ENCODE assay signal across 8 cellular contexts in genomic region chr1:156106624-156107488, GRCh38. TPM values are rescaled to one million over a fixed set of nuclear protein-coding genes. Genes with fewer than 3 reads are reported as not detected.
DNase-seq lines count a peak whose midpoint lies in the region; FAIRE-seq and TF ChIP-seq lines count a peak whose summit lies in the region.

No MANE protein-coding gene starts in this region.

- H3K4me3 Mint-ChIP-seq in nephron, result peak overlapping the region; percentile 73 to 76 (median 75)

- H4K20me1 ChIP-seq in endothelial cell of umbilical vein (replicated peaks; ENCODE audit: control insufficient read depth, extremely low read depth, insufficient read depth, low read length), result no peaks in the 10 kb centered on the region

- peak overlapping the region; percentile 95 to 96 (median 96) for H3K27ac Mint-ChIP-seq in nephron

- H3K4me1 Mint-ChIP-seq in nephron, result peaks cover 82% of the 10 kb centered on the region

- peaks cover 7% of the 10 kb centered on the region for H3K36me3 Mint-ChIP-seq in nephron (ENCODE audit: low read depth)

- H3K79me2 ChIP-seq in endothelial cell of umbilical vein (ENCODE audit: control insufficient read depth, insufficient read depth, low read length), result no peaks in the 10 kb centered on the region

- no peak for FAIRE-seq in endothelial cell of umbilical vein (lab: Jason Lieb, UNC)

- dilution Hi-C loops in endothelial cell of umbilical vein (cut with MboI; ENCODE audit: extremely low pct_ligation_motif_present, low sequenced_read_pairs), result no loop called here

- H3K36me3 ChIP-seq in SJCRH30 (no peaks in the 10 kb centered on the region), endothelial cell of umbilical vein (ENCODE audit: control insufficient read depth in 2 of 2, extremely low read depth in 1 of 2, insufficient read depth in 2 of 2, low read length in 2 of 2) (no peaks in the 10 kb centered on the region)

- DNase-seq in NCI-H2171 treated with DMSO at 0.1 percent for 48 hours (lab: John Stamatoyannopoulos, UW) (peak; percentile 63), NCI-H2171 (lab: John Stamatoyannopoulos, UW) (no peak), SJCRH30 (no peak), endothelial cell of umbilical vein (ENCODE audit: low read depth, low spot score) (no peak), lower leg skin (ENCODE audit: low spot score in 2 of 2) (no peak), NCI-H446 (lab: John Stamatoyannopoulos, UW) (no peak), NOMO-1 treated with dmso at 0.1 percent for 144 hours (lab: John Stamatoyannopoulos, UW; ENCODE audit: unreplicated experiment) (no peak)

- TF ChIP-seq POLR2A in endothelial cell of umbilical vein (IDR thresholded peaks at IDR 0.05; ENCODE audit: low read depth, low read length) (no peak), lower leg skin (IDR thresholded peaks at IDR 0.05) (no peak)

- intact Hi-C loops in endothelial cell of umbilical vein (cut with micrococcal nuclease) (loop anchor here (1.0 kb wide), 3 partner anchors 7 to 19 kb away; partner anchors contain the start of gene LMNA), lower leg skin (cut with DNase I; ENCODE audit: low total_unique reads) (no loop called here)

- no peak overlapping the region for H3K4me2 ChIP-seq in endothelial cell of umbilical vein (ENCODE audit: insufficient read depth, low read length)

- H3K4me3 ChIP-seq in SJCRH30, result peak overlapping the region; percentile 28; the same call in 1 of the 2 replicates
- no peak overlapping the region for H3K4me3 ChIP-seq in endothelial cell of umbilical vein (replicated peaks in 1 of 3; ENCODE audit: insufficient read depth in 1 of 3, low read depth in 1 of 3, low read length in 3 of 3)
- H3K4me3 ChIP-seq in lower leg skin (ENCODE audit: low read depth, poor library complexity, severe bottlenecking), result no peak overlapping the region

- H3K27me3 Mint-ChIP-seq in nephron (ENCODE audit: low read depth), result no peaks in the 10 kb centered on the region

- no peak for TF ChIP-seq CTCF in endothelial cell of umbilical vein (IDR thresholded peaks at IDR 0.05; ENCODE audit: extremely low read depth in 1 of 2, insufficient read depth in 1 of 2, low read depth in 1 of 2, low read length in 2 of 2)
- no peak for TF ChIP-seq CTCF in nephron (IDR thresholded peaks at IDR 0.05; ENCODE audit: unreplicated experiment in 3 of 3)
- TF ChIP-seq CTCF in lower leg skin (IDR thresholded peaks at IDR 0.05), result no peak

- WGBS in lower leg skin, 2 donors, result 33 to 37% methylated on average over 10 to 14 of the region's 14 CpGs

- POLR2A ChIA-PET in endothelial cell of umbilical vein (lab: Charles Lee), result interaction anchor here (0.7 to 1.6 kb wide), 3 partner anchors 9 to 22 kb away, joined by 3 to 7 read pairs (median 5); partner anchors contain the start of gene LMNA

- BruUV-seq in endothelial cell of umbilical vein (replicated peaks; lab: Mats Ljungman, UMichigan), result no TSS peak

- no peaks in the 10 kb centered on the region for H3K27me3 ChIP-seq in SJCRH30
- no peaks in the 10 kb centered on the region for H3K27me3 ChIP-seq in endothelial cell of umbilical vein (ENCODE audit: control insufficient read depth in 2 of 2, insufficient read depth in 2 of 2, low read length in 2 of 2)

- H3K9me3 ChIP-seq in SJCRH30 (replicated peaks), result no peaks in the 10 kb centered on the region
- H3K9me3 ChIP-seq in endothelial cell of umbilical vein (replicated peaks; ENCODE audit: control insufficient read depth, insufficient read depth, low read length), result no peaks in the 10 kb centered on the region

- H3K4me1 ChIP-seq in SJCRH30 (peaks cover 34% of the 10 kb centered on the region), endothelial cell of umbilical vein (ENCODE audit: control insufficient read depth, extremely low read depth, insufficient read depth, low read length) (peaks cover 42% of the 10 kb centered on the region)

- peak overlapping the region; percentile 24 for H2AFZ ChIP-seq in endothelial cell of umbilical vein (ENCODE audit: low read depth, low read length)

- CTCF ChIA-PET in endothelial cell of umbilical vein (lab: Charles Lee), result interaction anchor here (0.6 to 2.2 kb wide), 8 partner anchors 10 to 145 kb away, joined by 3 to 8 read pairs (median 4); no protein-coding TSS in a partner anchor

- no peaks in the 10 kb centered on the region for H3K9me3 Mint-ChIP-seq in nephron

- H3K27ac ChIP-seq in SJCRH30, result no peak overlapping the region
- H3K27ac ChIP-seq in endothelial cell of umbilical vein (ENCODE audit: insufficient read depth, low read depth, low read length), result peak overlapping the region; percentile 77

- H3K9ac ChIP-seq in endothelial cell of umbilical vein (replicated peaks; ENCODE audit: extremely low read depth, insufficient read depth, low read length), result peak overlapping the region; percentile 61

- no peaks in the 10 kb centered on the region for H3K9me1 ChIP-seq in endothelial cell of umbilical vein (replicated peaks; ENCODE audit: control insufficient read depth, extremely low read depth, insufficient read depth, low read length)

TF ChIP-seq in endothelial cell of umbilical vein, 7 proteins besides CTCF, POLR2A, EP300 and RAD21:
- TF ChIP-seq MAX (IDR thresholded peaks at IDR 0.05; ENCODE audit: insufficient read depth, insufficient read length), result no peak
- no peak for TF ChIP-seq JUN (IDR thresholded peaks at IDR 0.05; ENCODE audit: borderline replicate concordance, insufficient read depth, insufficient read length, low read depth)
TF ChIP-seq in endothelial cell of umbilical vein: peak in this region for 0.

RNA-seq across cellular contexts. Expression of gene LMNA, which starts 7.7 kb away (rescaled TPM):
- total RNA-seq in SJCRH30 (2014; rRNA removed; shearing (Covaris generic)), result 113 and 114 TPM in 2 replicates
- 715 and 742 TPM in 2 replicates for total RNA-seq in endothelial cell of umbilical vein
- 371 and 461 TPM in 2 replicates for polyA plus RNA-seq in endothelial cell of umbilical vein
- 321 and 340 TPM in 2 replicates for polyA plus RNA-seq in endothelial cell of umbilical vein (2011; cell fraction: cytosol; rRNA removed)
- 623 and 650 TPM in 2 replicates for polyA plus RNA-seq in endothelial cell of umbilical vein (2011; cell fraction: nucleus; rRNA removed)
- polyA plus RNA-seq in endothelial cell of umbilical vein (2012), result 280 and 286 TPM in 2 replicates
- polyA minus RNA-seq in endothelial cell of umbilical vein, result 205 and 294 TPM in 2 replicates
- polyA minus RNA-seq in endothelial cell of umbilical vein (2011; cell fraction: cytosol; rRNA and poly(A)+ RNA removed), result 389 TPM
- 132 and 240 TPM in 2 replicates for polyA minus RNA-seq in endothelial cell of umbilical vein (2011; cell fraction: nucleus; rRNA and poly(A)+ RNA removed)
- 100 to 1,000 TPM; 530 to 611 (median 555) TPM for total RNA-seq in lower leg skin

RNA-seq across cellular contexts. Expression of gene MEX3A, which starts 24.6 kb away (rescaled TPM):
- total RNA-seq in SJCRH30 (2014; rRNA removed; shearing (Covaris generic)), result 21.8 and 22.3 TPM in 2 replicates
- total RNA-seq in endothelial cell of umbilical vein, result 23.6 and 26.6 TPM in 2 replicates
- 20.2 and 22.0 TPM in 2 replicates for polyA plus RNA-seq in endothelial cell of umbilical vein
- polyA plus RNA-seq in endothelial cell of umbilical vein (2011; cell fraction: cytosol; rRNA removed), result 14.0 and 16.6 TPM in 2 replicates
- 17.9 and 22.9 TPM in 2 replicates for polyA plus RNA-seq in endothelial cell of umbilical vein (2011; cell fraction: nucleus; rRNA removed)
- 14.7 and 16.6 TPM in 2 replicates for polyA plus RNA-seq in endothelial cell of umbilical vein (2012)
- 26.8 and 30.9 TPM in 2 replicates for polyA minus RNA-seq in endothelial cell of umbilical vein
- 3.7 TPM for polyA minus RNA-seq in endothelial cell of umbilical vein (2011; cell fraction: cytosol; rRNA and poly(A)+ RNA removed)
- polyA minus RNA-seq in endothelial cell of umbilical vein (2011; cell fraction: nucleus; rRNA and poly(A)+ RNA removed), result 10.9 and 12.6 TPM in 2 replicates
- 1 to 10 TPM in 1 of 4 donors, under 1 TPM in 3; 0.21 to 1.1 (median 0.67) TPM for total RNA-seq in lower leg skin

RNA-seq across cellular contexts. Expression of gene RAB25, which starts 45.9 kb away (rescaled TPM):
- total RNA-seq in SJCRH30 (2014; rRNA removed; shearing (Covaris generic)), result not detected in 2 replicates
- total RNA-seq in endothelial cell of umbilical vein (not detected in 2 replicates), lower leg skin (100 to 1,000 TPM; 211 to 281 (median 251) TPM)
- polyA plus RNA-seq in endothelial cell of umbilical vein, result not detected in 2 replicates
- polyA plus RNA-seq in endothelial cell of umbilical vein (2011; cell fraction: cytosol; rRNA removed), result not detected in 2 replicates
- polyA plus RNA-seq in endothelial cell of umbilical vein (2011; cell fraction: nucleus; rRNA removed), result not detected in 2 replicates
- not detected in 2 replicates for polyA plus RNA-seq in endothelial cell of umbilical vein (2012)
- polyA minus RNA-seq in endothelial cell of umbilical vein, result 0.53 TPM in 1 of 2 replicates, not detected in the other
- not detected for polyA minus RNA-seq in endothelial cell of umbilical vein (2011; cell fraction: cytosol; rRNA and poly(A)+ RNA removed)
- polyA minus RNA-seq in endothelial cell of umbilical vein (2011; cell fraction: nucleus; rRNA and poly(A)+ RNA removed), result not detected in 2 replicates

RNA-seq across cellular contexts. Expression of gene SEMA4A, which starts 46.5 kb away (rescaled TPM):
- 1.2 and 2.1 TPM in 2 replicates for total RNA-seq in SJCRH30 (2014; rRNA removed; shearing (Covaris generic))
- 1.5 and 1.6 TPM in 2 replicates for total RNA-seq in endothelial cell of umbilical vein
- polyA plus RNA-seq in endothelial cell of umbilical vein, result 0.97 and 1.5 TPM in 2 replicates
- polyA plus RNA-seq in endothelial cell of umbilical vein (2011; cell fraction: cytosol; rRNA removed), result 0.43 and 0.76 TPM in 2 replicates
- polyA plus RNA-seq in endothelial cell of umbilical vein (2011; cell fraction: nucleus; rRNA removed), result 6.6 and 7.8 TPM in 2 replicates
- polyA plus RNA-seq in endothelial cell of umbilical vein (2012), result 0.68 and 1.1 TPM in 2 replicates
- 1.1 TPM in 2 replicates for polyA minus RNA-seq in endothelial cell of umbilical vein
- 6.5 TPM for polyA minus RNA-seq in endothelial cell of umbilical vein (2011; cell fraction: cytosol; rRNA and poly(A)+ RNA removed)
- 1.3 and 1.7 TPM in 2 replicates for polyA minus RNA-seq in endothelial cell of umbilical vein (2011; cell fraction: nucleus; rRNA and poly(A)+ RNA removed)
- total RNA-seq in lower leg skin, result 10 to 100 TPM; 30.5 to 45.4 (median 41.4) TPM

RNA-seq across cellular contexts. Expression of gene LAMTOR2, which starts 52.3 kb away (rescaled TPM):
- 24.8 and 33.3 TPM in 2 replicates for total RNA-seq in SJCRH30 (2014; rRNA removed; shearing (Covaris generic))
- total RNA-seq in endothelial cell of umbilical vein (77.7 and 80.3 TPM in 2 replicates), lower leg skin (10 to 100 TPM; 41.8 to 64.5 (median 47.4) TPM)
- polyA plus RNA-seq in endothelial cell of umbilical vein, result 136 and 145 TPM in 2 replicates
- polyA plus RNA-seq in endothelial cell of umbilical vein (2011; cell fraction: cytosol; rRNA removed), result 127 and 134 TPM in 2 replicates
- 26.3 and 33.6 TPM in 2 replicates for polyA plus RNA-seq in endothelial cell of umbilical vein (2011; cell fraction: nucleus; rRNA removed)
- 80.8 and 89.4 TPM in 2 replicates for polyA plus RNA-seq in endothelial cell of umbilical vein (2012)
- polyA minus RNA-seq in endothelial cell of umbilical vein, result 34.9 and 36.8 TPM in 2 replicates
- 31.1 TPM for polyA minus RNA-seq in endothelial cell of umbilical vein (2011; cell fraction: cytosol; rRNA and poly(A)+ RNA removed)
- 5.2 and 7.0 TPM in 2 replicates for polyA minus RNA-seq in endothelial cell of umbilical vein (2011; cell fraction: nucleus; rRNA and poly(A)+ RNA removed)

Comparison
In these comparisons a context has a peak if more than half of its experiments do, and no peak if none do; other contexts are left out.
1. RNA of gene MEX3A, which starts 24.6 kb away (total RNA-seq): 23.6 to 26.6 TPM in endothelial cell of umbilical vein and 21.8 to 22.3 TPM in SJCRH30; 0.21 to 1.1 TPM in lower leg skin; every median in the first group is over 10 times any median in the second.
2. RNA of gene RAB25, which starts 45.9 kb away (total RNA-seq): 211 to 281 TPM in lower leg skin; not detected in endothelial cell of umbilical vein and not detected in SJCRH30; every median in the first group is over 100 times any median in the second.